ENCODE assay signal across 20 cellular contexts in genomic region chr7:11194492-11194891, GRCh38.
"Had no signal": no experiment of that assay in that cellular context is flagged by ENCODE, and none has a peak within 500 bp of the region (broad histone marks: within the 10 kb centered on the region; RNA-seq: fewer than 3 reads in every experiment).

No MANE protein-coding gene starts in this region.

- H3K36me3 ChIP-seq: esophagus squamous epithelium, lower lobe of right lung, pancreas, transverse colon had no signal

- H3K4me3 Mint-ChIP-seq: activated CD8-positive, alpha-beta T cell treated with anti-CD3 and anti-CD28 coated beads, Interleukin-2, amount 10 ng/mL, durations not matched to agents 7 days and 5 days; activated naive CD8-positive, alpha-beta T cell; brain; central memory CD8-positive, alpha-beta T cell; mesothelial cell of epicardium; stimulated activated memory B cell treated with anti-CD40 and anti-IgM and Interleukin-4, amounts not matched to agents 10 μg/mL and 1 μg/mL and 100 μg/mL, for 72 hours had no signal

- H3K4me1 Mint-ChIP-seq: central memory CD8-positive, alpha-beta T cell; stimulated activated memory B cell treated with anti-CD40 and anti-IgM and Interleukin-4, amounts not matched to agents 10 μg/mL and 1 μg/mL and 100 μg/mL, for 72 hours had no signal

- H3K27me3 ChIP-seq: esophagus squamous epithelium, hepatocyte, pancreas, transverse colon had no signal

- H3K36me3 Mint-ChIP-seq: activated naive CD8-positive, alpha-beta T cell; brain; mesothelial cell of epicardium; stimulated activated memory B cell treated with anti-CD40 and anti-IgM and Interleukin-4, amounts not matched to agents 10 μg/mL and 1 μg/mL and 100 μg/mL, for 72 hours had no signal

- H3K9me3 ChIP-seq: esophagus squamous epithelium, lower lobe of right lung, pancreas, transverse colon had no signal

- H3K27ac ChIP-seq: coronary artery, hepatocyte, pancreas had no signal

- H3K27ac Mint-ChIP-seq: activated CD4-positive, alpha-beta T cell treated with anti-CD3 and anti-CD28 coated beads, Interleukin-2, amount 10 ng/mL, durations not matched to agents 24 days and 14 days; activated CD8-positive, alpha-beta T cell treated with anti-CD3 and anti-CD28 coated beads, Interleukin-2, amount 10 ng/mL, durations not matched to agents 7 days and 5 days; activated naive CD8-positive, alpha-beta T cell; brain; stimulated activated memory B cell treated with anti-CD40 and anti-IgM and Interleukin-4, amounts not matched to agents 10 μg/mL and 1 μg/mL and 100 μg/mL, for 72 hours had no signal

- H3K4me1 ChIP-seq: lower lobe of right lung had no signal

- H3K9me3 Mint-ChIP-seq: activated CD4-positive, alpha-beta T cell treated with anti-CD3 and anti-CD28 coated beads, Interleukin-2, amount 10 ng/mL, durations not matched to agents 24 days and 14 days; brain; central memory CD8-positive, alpha-beta T cell; mesothelial cell of epicardium had no signal

- DNase-seq: activated CD4-positive, alpha-beta T cell treated with anti-CD3 and anti-CD28 coated beads, Interleukin-2, amount 10 ng/mL, durations not matched to agents 24 days and 14 days; activated CD4-positive, CD25-positive, alpha-beta regulatory T cell; activated CD8-positive, alpha-beta memory T cell treated with anti-CD3 and anti-CD28 coated beads, Interleukin-2, amount 50 U/mL, for 4 hours; activated CD8-positive, alpha-beta T cell treated with anti-CD3 and anti-CD28 coated beads, Interleukin-2, amount 10 ng/mL, durations not matched to agents 7 days and 5 days; activated gamma-delta T cell treated with Interleukin-2 at 50 U/mL for 16 hours; activated T-cell treated with anti-CD3 and anti-CD28 coated beads, Interleukin-2, amount 50 U/mL, for 48 hours; amygdala; esophagus squamous epithelium; kidney; lower lobe of right lung; pancreas; SW 1271; transverse colon had no signal

- H3K79me2 ChIP-seq: hepatocyte had no signal

- H3K4me3 ChIP-seq: hepatocyte, pancreas, transverse colon had no signal

- ATAC-seq: activated CD8-positive, alpha-beta T cell treated with anti-CD3 and anti-CD28 coated beads, Interleukin-2, amount 10 ng/mL, durations not matched to agents 7 days and 5 days; stimulated activated memory B cell treated with anti-CD40 and anti-IgM and Interleukin-4, amounts not matched to agents 10 μg/mL and 1 μg/mL and 100 μg/mL, for 72 hours had no signal

- H3K27me3 Mint-ChIP-seq: activated naive CD8-positive, alpha-beta T cell had no signal
